In genomic region chr3:141236351-141236750, GRCh38 we compare ENCODE assay signal across 13 cellular contexts.
"Had no signal": no experiment of that assay in that cellular context is flagged by ENCODE, and none has a peak within 500 bp of the region (broad histone marks: within the 10 kb centered on the region; RNA-seq: fewer than 3 reads in every experiment).

No MANE protein-coding gene starts in this region.

- H3K4me3 ChIP-seq: esophagus muscularis mucosa, psoas muscle, spleen, transverse colon had no signal

- H3K4me3 Mint-ChIP-seq: activated T-cell treated with anti-CD3 and anti-CD28 coated beads, Interleukin-2, amount 50 U/mL, for 4 hours; natural killer cell; stimulated activated naive B cell treated with anti-CD40 and anti-IgM and Interleukin-4, amounts not matched to agents 10 μg/mL and 1 μg/mL and 100 μg/mL, for 72 hours had no signal

- H3K27me3 ChIP-seq: esophagus muscularis mucosa, spleen, transverse colon had no signal

- H3K36me3 ChIP-seq: transverse colon had no signal

- H3K9me3 ChIP-seq: esophagus muscularis mucosa, psoas muscle, spleen, transverse colon had no signal

- DNase-seq: activated CD4-positive, alpha-beta T cell treated with anti-CD3 and anti-CD28 coated beads for 4 hours; activated T-cell treated with anti-CD3 and anti-CD28 coated beads, Interleukin-2, amount 50 U/mL, for 4 hours; amygdala; natural killer cell; psoas muscle; spleen; stimulated activated CD4-positive, alpha-beta T cell treated with anti-CD3 and anti-CD28 coated beads, Interleukin-1b, Interleukin-23, amount 100 ng/mL, for 48 hours; stimulated activated naive B cell treated with anti-CD40 and anti-IgM and Interleukin-4, amounts not matched to agents 10 μg/mL and 1 μg/mL and 100 μg/mL, for 72 hours; SW 1271; WERI-Rb-1 had no signal

- H3K9me3 Mint-ChIP-seq: activated T-cell treated with anti-CD3 and anti-CD28 coated beads, Interleukin-2, amount 50 U/mL, for 4 hours; natural killer cell; stimulated activated naive B cell treated with anti-CD40 and anti-IgM and Interleukin-4, amounts not matched to agents 10 μg/mL and 1 μg/mL and 100 μg/mL, for 72 hours had no signal

- H3K27ac ChIP-seq: esophagus muscularis mucosa, spleen, transverse colon, WERI-Rb-1 had no signal

- H3K27ac Mint-ChIP-seq: natural killer cell; stimulated activated naive B cell treated with anti-CD40 and anti-IgM and Interleukin-4, amounts not matched to agents 10 μg/mL and 1 μg/mL and 100 μg/mL, for 72 hours had no signal

- H3K36me3 Mint-ChIP-seq: natural killer cell; stimulated activated naive B cell treated with anti-CD40 and anti-IgM and Interleukin-4, amounts not matched to agents 10 μg/mL and 1 μg/mL and 100 μg/mL, for 72 hours had no signal

- ATAC-seq: activated T-cell treated with anti-CD3 and anti-CD28 coated beads, Interleukin-2, amount 50 U/mL, for 4 hours; natural killer cell; psoas muscle; sciatic nerve; stimulated activated naive B cell treated with anti-CD40 and anti-IgM and Interleukin-4, amounts not matched to agents 10 μg/mL and 1 μg/mL and 100 μg/mL, for 72 hours had no signal
